ENCODE assay signal across 8 cellular contexts in genomic region chr9:125241000-125241862, GRCh38. TPM values are rescaled to one million over a fixed set of nuclear protein-coding genes. Genes with fewer than 3 reads are reported as not detected.
DNase-seq lines count a peak whose midpoint lies in the region; ATAC-seq and TF ChIP-seq lines count a peak whose summit lies in the region.

Gene HSPA5 (minus strand): TSS chr9:125241343. CDS start chr9:125241126, 217 bp downstream.

- DNase-seq in NCI-H1417 (lab: John Stamatoyannopoulos, UW) (peak; percentile 95 to 100 (median 100)), SW 1271 (lab: John Stamatoyannopoulos, UW) (peak; percentile 89 to 96), Right ventricle myocardium inferior (ENCODE audit: missing footprints) (peak; percentile 100), ovary (peak; percentile 99 to 100 (median 100)), thyroid gland (peak; percentile 100)
- peak; percentile 99 for DNase-seq in activated naive CD8-positive, alpha-beta T cell treated with anti-CD3 and anti-CD28 coated beads, Interleukin-2, amount 50 U/mL, for 16 hours (ENCODE audit: low read depth, low spot score)

- peak; percentile 94 for ATAC-seq in HG02759 (IDR thresholded peaks at IDR 0.05; ENCODE audit: unreplicated experiment)
- peak; percentile 98 for ATAC-seq in Right ventricle myocardium inferior

- H3K4me3 ChIP-seq in ovary, result peak within 1 kb of the TSS; percentile 97
- H3K4me3 ChIP-seq in thyroid gland (replicated peaks in 1 of 3), result peak within 1 kb of the TSS; percentile 99 to 100 (median 100)

- TF ChIP-seq CTCF in GM12872 (IDR thresholded peaks at IDR 0.05; ENCODE audit: insufficient read depth, low read depth, low read length), result peak; percentile 13; the same call in 1 of the 3 replicates
- peak in 2 of 3 donors; percentile 30 to 36 for TF ChIP-seq CTCF in ovary (IDR thresholded peaks at IDR 0.05)
- TF ChIP-seq CTCF in thyroid gland (IDR thresholded peaks at IDR 0.05), result no peak

- H3K36me3 ChIP-seq in ovary, result no peaks in the 10 kb centered on the region
- H3K36me3 ChIP-seq in thyroid gland, result peaks cover 33 to 37% of the 10 kb centered on the region in 2 donors

- H3K4me1 ChIP-seq in ovary (ENCODE audit: insufficient read depth) (peaks cover 11% of the 10 kb centered on the region), thyroid gland (peaks cover 31 to 39% of the 10 kb centered on the region in 2 donors)

- TF ChIP-seq EP300 in ovary (IDR thresholded peaks at IDR 0.05), result no peak

- no peaks in the 10 kb centered on the region for H3K9me3 ChIP-seq in ovary
- no peaks in the 10 kb centered on the region for H3K9me3 ChIP-seq in thyroid gland

- 0 to 1% (median 0%) methylated on average over 58 to 59 of the region's 59 CpGs for WGBS in ovary, 3 donors
- 0 to 1% methylated on average over 11 to 25 of the region's 59 CpGs for WGBS in thyroid gland, 2 donors

- TF ChIP-seq POLR2A in ovary (IDR thresholded peaks at IDR 0.05) (peak; percentile 91), thyroid gland (IDR thresholded peaks at IDR 0.05) (peak; percentile 92 to 99)

- peak within 1 kb of the TSS; percentile 81 to 95 for H3K27ac ChIP-seq in ovary
- H3K27ac ChIP-seq in thyroid gland, result peak within 1 kb of the TSS; percentile 90 to 98 (median 94)

- H3K27me3 ChIP-seq in ovary (no peaks in the 10 kb centered on the region), thyroid gland (no peaks in the 10 kb centered on the region)

- intact Hi-C loops in Right ventricle myocardium inferior (cut with DNase I) (loop anchor here (5.0 kb wide), 1 partner anchor 39 kb away; the partner anchor contains the start of gene RABEPK), ovary (cut with DNase I) (loop anchor here in 1 of 4 donors (2.0 to 5.0 kb wide), 2 partner anchors 52 to 1086 kb away; partner anchors contain the start of genes MVB12B and PPP6C), thyroid gland (cut with DNase I) (loop anchor here (5.0 to 10.0 kb wide), 2 partner anchors 39 to 466 kb away; partner anchors contain the start of genes NR6A1, OLFML2A and RABEPK)

RNA-seq across cellular contexts. Expression of gene HSPA5, which starts in this region (rescaled TPM):
- total RNA-seq in Right ventricle myocardium inferior (195 TPM), ovary (100 to 1,000 TPM in 6 of 7 donors, 10 to 100 TPM in 1; 67.1 to 250 (median 147) TPM), thyroid gland (100 to 1,000 TPM; 202 to 921 (median 592) TPM)
- 100 to 1,000 TPM; 111 to 309 TPM for polyA plus RNA-seq in ovary

Comparison
In these comparisons a context has a peak if more than half of its experiments do, and no peak if none do; other contexts are left out.
1. Peak in every context shown above with its lines: DNase-seq, ATAC-seq, H3K4me3 ChIP-seq and H3K27ac ChIP-seq.
2. CTCF ChIP-seq: peak in GM12872 (single experiment) and ovary (2 of 3); none in thyroid gland (0 of 6).